Comparison of ENCODE assay signal across 19 cellular contexts in the genomic region with DNA sequence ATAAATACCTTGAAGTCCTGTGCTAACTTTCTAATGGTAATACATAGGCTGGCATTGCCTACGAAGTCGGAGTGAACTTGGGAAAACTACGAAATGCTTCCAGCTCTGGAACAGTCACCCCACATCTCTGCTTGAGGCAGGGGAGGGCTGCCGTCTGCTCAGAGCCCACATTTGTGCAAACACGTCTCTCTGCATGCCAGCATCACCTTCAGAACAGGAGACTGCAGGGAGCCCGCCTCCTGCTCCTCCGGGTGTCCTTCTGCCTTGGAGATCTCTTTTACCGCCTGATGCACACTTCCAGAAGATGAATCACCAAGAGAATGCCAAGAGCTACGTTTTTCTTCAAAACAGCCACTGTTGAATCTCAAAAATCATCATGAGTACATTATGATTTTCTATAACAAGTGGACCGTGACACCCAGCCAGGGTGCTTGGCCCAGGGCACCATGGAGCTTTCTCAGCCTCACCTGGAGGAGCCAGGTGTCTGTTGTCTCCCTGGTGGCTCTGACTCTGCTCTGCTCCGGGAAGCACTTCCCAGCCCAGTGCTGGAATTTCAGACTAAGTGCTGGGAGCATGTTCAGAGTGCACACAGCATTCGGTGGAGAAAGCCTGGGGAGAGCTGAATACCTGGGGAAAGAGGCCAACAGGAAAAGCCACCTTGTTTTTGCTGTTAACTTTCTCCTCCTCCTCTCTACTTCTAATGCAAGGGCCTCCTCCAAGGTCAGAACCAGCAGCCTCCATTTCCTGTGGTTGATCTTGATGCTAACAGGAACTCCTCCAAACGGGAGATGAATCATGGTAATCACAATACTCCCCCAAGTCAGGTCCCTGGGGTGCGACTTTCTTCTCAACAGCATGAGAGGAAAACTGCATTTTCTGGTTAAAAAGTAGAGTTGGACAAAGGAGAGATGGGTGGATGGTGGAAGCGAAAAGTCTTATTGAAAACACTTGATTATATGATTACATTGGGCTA.
"Had no signal": no experiment of that assay in that cellular context is flagged by ENCODE, and none has a peak within 500 bp of the region (broad histone marks: within the 10 kb centered on the region; RNA-seq: fewer than 3 reads in every experiment).

No MANE protein-coding gene starts in this region.

- FAIRE-seq: kidney, TTC549 had no signal

- H3K4me1 ChIP-seq: breast epithelium, esophagus squamous epithelium, gastroesophageal sphincter, parathyroid adenoma, transverse colon had no signal

- ATAC-seq: activated naive CD4-positive, alpha-beta T cell treated with anti-CD3 and anti-CD28 coated beads, Interleukin-2, amount 50 U/mL, for 72 hours; gastroesophageal sphincter; left ventricle myocardium superior had no signal

- H3K27ac Mint-ChIP-seq: activated naive CD4-positive, alpha-beta T cell treated with anti-CD3 and anti-CD28 coated beads, Interleukin-2, amount 50 U/mL, for 72 hours; activated T-helper 2 cell treated with anti-CD3 and anti-CD28 coated beads, Interferon-gamma antibody, Interleukin-2, Interleukin-4, amounts not matched to agents 10 μg/mL and 5 μg/mL and 100 μg/mL, durations not matched to agents 14 hours and 24 hours and 36 hours; stimulated activated effector memory CD8-positive, alpha-beta T cell treated with anti-CD3 and anti-CD28 coated beads, Interleukin-12 subunit alpha, Interleukin-12 subunit beta, amount 100 ng/mL, for 72 hours had no signal

- H3K9me3 ChIP-seq: breast epithelium, esophagus squamous epithelium had no signal

- H3K27me3 ChIP-seq: breast epithelium, esophagus squamous epithelium, gastroesophageal sphincter, transverse colon had no signal

- DNase-seq: activated CD4-positive, alpha-beta T cell treated with anti-CD3 and anti-CD28 coated beads, Interleukin-2, amount 50 U/mL, for 1 hour; activated CD4-positive, CD25-positive, alpha-beta regulatory T cell; activated T-cell treated with anti-CD3 and anti-CD28 coated beads for 4 hours; amniotic stem cell; esophagus squamous epithelium; kidney; left ventricle myocardium superior; mesenchymal stem cell; retina; T-helper 2 cell; transverse colon had no signal

- H3K4me3 Mint-ChIP-seq: stimulated activated effector memory CD8-positive, alpha-beta T cell treated with anti-CD3 and anti-CD28 coated beads, Interleukin-12 subunit alpha, Interleukin-12 subunit beta, amount 100 ng/mL, for 72 hours had no signal

- H3K36me3 ChIP-seq: breast epithelium, esophagus squamous epithelium, gastroesophageal sphincter, transverse colon had no signal

- H3K4me3 ChIP-seq: breast epithelium, esophagus squamous epithelium, gastroesophageal sphincter, smooth muscle cell, transverse colon had no signal

- H3K4me1 Mint-ChIP-seq: stimulated activated effector memory CD8-positive, alpha-beta T cell treated with anti-CD3 and anti-CD28 coated beads, Interleukin-12 subunit alpha, Interleukin-12 subunit beta, amount 100 ng/mL, for 72 hours had no signal

- H3K36me3 Mint-ChIP-seq: stimulated activated effector memory CD8-positive, alpha-beta T cell treated with anti-CD3 and anti-CD28 coated beads, Interleukin-12 subunit alpha, Interleukin-12 subunit beta, amount 100 ng/mL, for 72 hours had no signal

- H3K27ac ChIP-seq: breast epithelium, gastroesophageal sphincter, parathyroid adenoma, transverse colon had no signal
